ENCODE assay signal across 12 cellular contexts in genomic region chr20:14445902-14446301, GRCh38.
DNase-seq lines count a peak whose midpoint lies in the region; ATAC-seq, FAIRE-seq and TF ChIP-seq lines count a peak whose summit lies in the region.
"Had no signal": no experiment of that assay in that cellular context is flagged by ENCODE, and none has a peak within 500 bp of the region (broad histone marks: within the 10 kb centered on the region; RNA-seq: fewer than 3 reads in every experiment).

No MANE protein-coding gene starts in this region.

- H3K79me2 ChIP-seq in PC-3 (ENCODE audit: low read length), result no peaks in the 10 kb centered on the region
- no peaks in the 10 kb centered on the region for H3K79me2 ChIP-seq in endothelial cell of umbilical vein (ENCODE audit: control insufficient read depth, insufficient read depth, low read length)

- peak; percentile 35 for DNase-seq in PC-3
- DNase-seq in endothelial cell of umbilical vein (ENCODE audit: low read depth, low spot score), result no peak
- DNase-seq in foreskin keratinocyte, result peak; percentile 14 to 33
- DNase-seq in stimulated activated CD4-positive, alpha-beta T cell treated with anti-CD3 and anti-CD28 coated beads, Interleukin-4, amount 100 ng/mL, for 1 hour, result no peak
- no peak for DNase-seq in inferior parietal cortex (ENCODE audit: extremely low spot score)
- DNase-seq: Caco-2; CD8-positive, alpha-beta memory T cell; GF-D8; GOT3; H9 had no signal

- no peak for FAIRE-seq in endothelial cell of umbilical vein (lab: Jason Lieb, UNC)
- FAIRE-seq: A549 had no signal

- ATAC-seq in PC-3 (no peak), foreskin keratinocyte (peak; percentile 55), GM21381 (IDR thresholded peaks at IDR 0.05; ENCODE audit: unreplicated experiment) (no peak)

- peak overlapping the region; percentile 32 for H3K4me2 ChIP-seq in PC-3 (ENCODE audit: low read length)
- H3K4me2 ChIP-seq in endothelial cell of umbilical vein (ENCODE audit: insufficient read depth, low read length), result peak overlapping the region; percentile 59

- H4K20me1 ChIP-seq in PC-3 (ENCODE audit: low read length), result no peaks in the 10 kb centered on the region
- no peaks in the 10 kb centered on the region for H4K20me1 ChIP-seq in endothelial cell of umbilical vein (replicated peaks; ENCODE audit: control insufficient read depth, extremely low read depth, insufficient read depth, low read length)

- H2AFZ ChIP-seq in PC-3 (ENCODE audit: low read length) (no peak overlapping the region), endothelial cell of umbilical vein (ENCODE audit: low read depth, low read length) (peak overlapping the region; percentile 61)

- H3K9me1 ChIP-seq in endothelial cell of umbilical vein (replicated peaks; ENCODE audit: control insufficient read depth, extremely low read depth, insufficient read depth, low read length), result no peaks in the 10 kb centered on the region

- no TSS peak for BruUV-seq in PC-3 (replicated peaks; lab: Mats Ljungman, UMichigan)
- TSS peak; percentile 90 for BruUV-seq in endothelial cell of umbilical vein (replicated peaks; lab: Mats Ljungman, UMichigan)

- H3K36me3 ChIP-seq in PC-3 (ENCODE audit: low read depth, low read length) (no peaks in the 10 kb centered on the region), endothelial cell of umbilical vein (ENCODE audit: control insufficient read depth in 2 of 2, extremely low read depth in 1 of 2, insufficient read depth in 2 of 2, low read length in 2 of 2) (no peaks in the 10 kb centered on the region)

- CTCF ChIA-PET in PC-3 (lab: Charles Lee) (no interaction called here), endothelial cell of umbilical vein (lab: Charles Lee) (no interaction called here)

- peaks cover 49% of the 10 kb centered on the region for H3K4me1 ChIP-seq in PC-3 (ENCODE audit: insufficient read depth, low read length)
- H3K4me1 ChIP-seq in endothelial cell of umbilical vein (ENCODE audit: control insufficient read depth, extremely low read depth, insufficient read depth, low read length), result peaks cover 29% of the 10 kb centered on the region
- peaks cover 13% of the 10 kb centered on the region for H3K4me1 ChIP-seq in foreskin keratinocyte
- H3K4me1 ChIP-seq: Caco-2 had no signal

- no peak for TF ChIP-seq POLR2A in endothelial cell of umbilical vein (IDR thresholded peaks at IDR 0.05; ENCODE audit: low read depth, low read length)

- no peaks in the 10 kb centered on the region for H3K27me3 ChIP-seq in PC-3 (ENCODE audit: low read length)
- no peaks in the 10 kb centered on the region for H3K27me3 ChIP-seq in endothelial cell of umbilical vein (ENCODE audit: control insufficient read depth in 2 of 2, insufficient read depth in 2 of 2, low read length in 2 of 2)
- no peaks in the 10 kb centered on the region for H3K27me3 ChIP-seq in foreskin keratinocyte

- TF ChIP-seq CTCF in PC-3 (conservative IDR thresholded peaks at IDR 0.05; ENCODE audit: low read depth, low read length) (no peak), endothelial cell of umbilical vein (IDR thresholded peaks at IDR 0.05; ENCODE audit: extremely low read depth in 1 of 2, insufficient read depth in 1 of 2, low read depth in 1 of 2, low read length in 2 of 2) (no peak), foreskin keratinocyte (conservative IDR thresholded peaks at IDR 0.05) (no peak)

- POLR2A ChIA-PET in PC-3 (lab: Charles Lee; ENCODE audit: unreplicated experiment), result no interaction called here
- POLR2A ChIA-PET in endothelial cell of umbilical vein (lab: Charles Lee), result no interaction called here

- peak overlapping the region; percentile 5; the same call in 1 of the 2 replicates for H3K9ac ChIP-seq in PC-3 (ENCODE audit: low read length)
- no peak overlapping the region for H3K9ac ChIP-seq in endothelial cell of umbilical vein (replicated peaks; ENCODE audit: extremely low read depth, insufficient read depth, low read length)

- H3K9me2 ChIP-seq in PC-3 (replicated peaks; ENCODE audit: low read length), result no peaks in the 10 kb centered on the region

- dilution Hi-C loops in endothelial cell of umbilical vein (cut with MboI; ENCODE audit: extremely low pct_ligation_motif_present, low sequenced_read_pairs), result no loop called here

- no peak overlapping the region for H3K4me3 ChIP-seq in PC-3 (ENCODE audit: low read length)
- no peak overlapping the region for H3K4me3 ChIP-seq in endothelial cell of umbilical vein (replicated peaks in 1 of 3; ENCODE audit: insufficient read depth in 1 of 3, low read depth in 1 of 3, low read length in 3 of 3)
- H3K4me3 ChIP-seq: A549 had no signal

- intact Hi-C loops in PC-3 (cut with micrococcal nuclease) (no loop called here), endothelial cell of umbilical vein (cut with micrococcal nuclease) (no loop called here)

- peaks cover 7% of the 10 kb centered on the region for H3F3A ChIP-seq in PC-3 (ENCODE audit: low read length, unreplicated experiment)

- H3K27ac ChIP-seq in PC-3 (ENCODE audit: low read length) (peak overlapping the region; percentile 78), endothelial cell of umbilical vein (ENCODE audit: insufficient read depth, low read depth, low read length) (peak overlapping the region; percentile 76), foreskin keratinocyte (no peak overlapping the region)

- no peaks in the 10 kb centered on the region for H3K9me3 ChIP-seq in PC-3 (ENCODE audit: low read length)
- H3K9me3 ChIP-seq in endothelial cell of umbilical vein (replicated peaks; ENCODE audit: control insufficient read depth, insufficient read depth, low read length), result no peaks in the 10 kb centered on the region
- H3K9me3 ChIP-seq: A549, Caco-2 had no signal

TF ChIP-seq in endothelial cell of umbilical vein, 7 proteins besides CTCF, POLR2A, EP300 and RAD21:
- TF ChIP-seq MAX (IDR thresholded peaks at IDR 0.05; ENCODE audit: insufficient read depth, insufficient read length), result no peak
- TF ChIP-seq GATA2 (IDR thresholded peaks at IDR 0.05; ENCODE audit: insufficient read depth, insufficient read length, low read depth, low read length), result no peak
- TF ChIP-seq MYC (IDR thresholded peaks at IDR 0.05; ENCODE audit: low read depth, low read length), result no peak
TF ChIP-seq in endothelial cell of umbilical vein: peak in this region for 0.

Comparison
In these comparisons a context has a peak if more than half of its experiments do, and no peak if none do; other contexts are left out.
1. DNase-seq: peak in PC-3 (single experiment) and foreskin keratinocyte (2 of 2); none in endothelial cell of umbilical vein (single experiment), stimulated activated CD4-positive, alpha-beta T cell treated with anti-CD3 and anti-CD28 coated beads, Interleukin-4, amount 100 ng/mL, for 1 hour (single experiment) and inferior parietal cortex (single experiment).